In the genomic region with DNA sequence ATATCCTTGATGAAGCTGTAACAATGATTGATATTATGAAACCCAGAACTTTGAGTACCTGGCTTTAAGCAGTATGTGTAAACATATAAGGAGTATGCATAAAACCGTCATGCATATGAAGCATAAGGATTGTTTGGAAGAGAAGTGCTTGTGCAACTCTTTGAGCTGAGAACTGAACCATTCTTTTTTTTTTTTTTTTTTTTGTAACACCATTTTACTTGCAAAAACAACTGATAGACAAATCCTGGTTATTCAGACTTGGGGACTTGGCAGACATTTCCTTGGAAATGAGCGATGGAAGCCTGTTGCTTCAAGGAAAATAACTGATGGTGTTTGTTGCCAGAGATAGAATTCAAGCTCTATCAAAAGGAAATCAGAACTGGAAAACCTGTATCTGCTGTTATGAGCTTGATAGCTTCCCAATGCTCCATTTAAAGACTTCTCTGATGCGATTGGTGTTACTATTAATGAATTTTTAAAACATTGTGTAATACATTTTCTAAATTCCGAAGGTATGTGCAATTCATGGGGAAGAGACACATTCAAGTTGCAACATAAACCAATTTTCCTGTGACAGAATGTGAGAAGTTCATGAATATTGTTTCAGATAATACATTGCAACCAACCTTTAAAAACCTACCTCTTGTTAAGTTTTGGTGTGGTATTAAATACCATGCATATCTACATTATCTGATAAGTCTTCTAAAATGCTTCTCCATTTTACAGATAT, we compare ENCODE assay signal across 15 cellular contexts. TPM values are rescaled to one million over a fixed set of nuclear protein-coding genes. Genes with fewer than 3 reads are reported as not detected.
DNase-seq lines count a peak whose midpoint lies in the region; ATAC-seq and TF ChIP-seq lines count a peak whose summit lies in the region.
"Had no signal": no experiment of that assay in that cellular context is flagged by ENCODE, and none has a peak within 500 bp of the region (broad histone marks: within the 10 kb centered on the region; RNA-seq: fewer than 3 reads in every experiment).

No MANE protein-coding gene starts in this region.

- H3K36me3 ChIP-seq in mesenchymal stem cell (ENCODE audit: control insufficient read depth in 1 of 2, insufficient read depth in 2 of 2, low read depth in 1 of 2, low read length in 2 of 2) (no peaks in the 10 kb centered on the region), OCI-LY7 (ENCODE audit: insufficient read depth, low read length) (no peaks in the 10 kb centered on the region)

- no peaks in the 10 kb centered on the region for H3K79me1 ChIP-seq in mesenchymal stem cell (replicated peaks; ENCODE audit: low read length, poor library complexity, severe bottlenecking)

- no peaks in the 10 kb centered on the region for H3K79me2 ChIP-seq in OCI-LY7 (ENCODE audit: insufficient read depth, low read depth, low read length)
- H3K79me2 ChIP-seq: parathyroid adenoma had no signal

- no peak for ATAC-seq in HG03432 (IDR thresholded peaks at IDR 0.05; ENCODE audit: unreplicated experiment)

- H2BK120ac ChIP-seq in mesenchymal stem cell (ENCODE audit: low read depth, low read length) = no peak overlapping the region

- H3K9ac ChIP-seq in mesenchymal stem cell (ENCODE audit: low read length) = no peak overlapping the region
- H3K9ac ChIP-seq: parathyroid adenoma, SK-N-SH had no signal

- H4K20me1 ChIP-seq in OCI-LY7 (ENCODE audit: insufficient read depth, low read length) = no peaks in the 10 kb centered on the region

- no peak overlapping the region for H2BK5ac ChIP-seq in mesenchymal stem cell (ENCODE audit: low read depth, low read length, poor library complexity, severe bottlenecking)

- no peak for TF ChIP-seq CTCF in cardiac fibroblast (IDR thresholded peaks at IDR 0.05; ENCODE audit: low read depth, low read length)
- TF ChIP-seq CTCF in OCI-LY7 (conservative IDR thresholded peaks at IDR 0.05; ENCODE audit: low read length) = no peak

- no peaks in the 10 kb centered on the region for H3K27me3 ChIP-seq in mesenchymal stem cell (ENCODE audit: control insufficient read depth in 1 of 2, insufficient read depth in 1 of 2, low read length in 2 of 2)

- no peak overlapping the region for H3K4ac ChIP-seq in mesenchymal stem cell (ENCODE audit: low read depth in 1 of 2, low read length in 2 of 2)

- H3K18ac ChIP-seq in mesenchymal stem cell (ENCODE audit: low read depth in 1 of 2, low read length in 2 of 2) = no peak overlapping the region

- H3K4me2 ChIP-seq in mesenchymal stem cell (ENCODE audit: low read length, poor library complexity, severe bottlenecking) (no peak overlapping the region), OCI-LY7 (ENCODE audit: low read length) (no peak overlapping the region)
- H3K4me2 ChIP-seq: SK-N-SH had no signal

- no peak overlapping the region for H3K4me3 ChIP-seq in cardiac fibroblast (replicated peaks in 1 of 2; ENCODE audit: low read depth in 2 of 2, low read length in 2 of 2)
- H3K4me3 ChIP-seq in mesenchymal stem cell (ENCODE audit: insufficient read depth in 1 of 2, low read depth in 1 of 2, low read length in 2 of 2) = no peak overlapping the region
- no peak overlapping the region for H3K4me3 ChIP-seq in OCI-LY7 (ENCODE audit: low read depth, low read length, poor library complexity, severe bottlenecking)

- H3K9me3 ChIP-seq in mesenchymal stem cell (ENCODE audit: control insufficient read depth, low read length) = no peaks in the 10 kb centered on the region
- H3K9me3 ChIP-seq in OCI-LY7 (ENCODE audit: low read length) = no peaks in the 10 kb centered on the region
- H3K9me3 ChIP-seq: SK-N-SH had no signal

- intact Hi-C loops in OCI-LY7 (cut with micrococcal nuclease; ENCODE audit: unreplicated experiment) = no loop called here

- no peak overlapping the region for H3K14ac ChIP-seq in mesenchymal stem cell (ENCODE audit: low read length in 2 of 2)

- peak overlapping the region; percentile 13 for H2AK5ac ChIP-seq in mesenchymal stem cell (ENCODE audit: low read length, severe bottlenecking)

- H3K27ac ChIP-seq in mesenchymal stem cell (ENCODE audit: low read length, poor library complexity, severe bottlenecking) = peak overlapping the region; percentile 71
- no peak overlapping the region for H3K27ac ChIP-seq in OCI-LY7 (ENCODE audit: low read depth, low read length, poor library complexity, severe bottlenecking)
- H3K27ac ChIP-seq: parathyroid adenoma had no signal

- CTCF ChIA-PET in HEK293T (lab: Yijun Ruan, JAX) (no interaction called here), OCI-LY7 (lab: Charles Lee; ENCODE audit: unreplicated experiment) (no interaction called here)

- H3K4me1 ChIP-seq in mesenchymal stem cell (ENCODE audit: control insufficient read depth, insufficient read depth, low read depth, low read length) = peaks cover 6% of the 10 kb centered on the region
- no peaks in the 10 kb centered on the region for H3K4me1 ChIP-seq in OCI-LY7 (ENCODE audit: insufficient read depth, low read length, poor library complexity, severe bottlenecking)
- H3K4me1 ChIP-seq: parathyroid adenoma had no signal

- H4K8ac ChIP-seq in mesenchymal stem cell (ENCODE audit: low read length) = no peak overlapping the region

- no TSS peak for BruUV-seq in OCI-LY7 (replicated peaks; lab: Mats Ljungman, UMichigan)

- POLR2A ChIA-PET in HEK293T (lab: Yijun Ruan, JAX) = no interaction called here
- POLR2A ChIA-PET in OCI-LY7 (lab: Charles Lee) = interaction anchor here (0.7 kb wide), 1 partner anchor 409 kb away, joined by 3 read pairs; no protein-coding TSS in a partner anchor

- no peak overlapping the region for H3K23ac ChIP-seq in mesenchymal stem cell (ENCODE audit: low read length in 2 of 2)

- DNase-seq in AG20443 (ENCODE audit: low spot score) (peak; percentile 52), LHCN-M2 (ENCODE audit: low read depth) (peak; percentile 75), cardiac fibroblast (ENCODE audit: low read depth in 2 of 2) (peak; percentile 25 to 79), mesenchymal stem cell (peak; percentile 56), cerebellar nuclear complex (lab: John Stamatoyannopoulos, UW) (no peak), HEK293T (ENCODE audit: extremely low spot score) (no peak), OCI-LY7 (ENCODE audit: low spot score) (no peak)
- DNase-seq: activated naive CD4-positive, alpha-beta T cell; NCI-H1105 treated with DMSO at 0.1 percent for 48 hours; SK-N-SH; stimulated activated CD4-positive, alpha-beta T cell treated with anti-CD3 and anti-CD28 coated beads, Interleukin-12 subunit alpha, Interleukin-12 subunit beta, amount 100 ng/mL, for 4 hours had no signal

- H4K91ac ChIP-seq in mesenchymal stem cell (ENCODE audit: low read length) = no peak overlapping the region

- H3K9me2 ChIP-seq in OCI-LY7 (ENCODE audit: insufficient read depth, low read length) = no peaks in the 10 kb centered on the region
- H3K9me2 ChIP-seq: SK-N-SH had no signal

- no peak overlapping the region for H2BK15ac ChIP-seq in mesenchymal stem cell (ENCODE audit: low read depth, poor library complexity, severe bottlenecking)

- H2AFZ ChIP-seq in mesenchymal stem cell (ENCODE audit: low read depth, low read length) (no peak overlapping the region), OCI-LY7 (ENCODE audit: low read length) (no peak overlapping the region)
- H2AFZ ChIP-seq: parathyroid adenoma had no signal

- WGBS in mesenchymal stem cell = 74% methylated on average over 1 of the region's 4 CpGs

- H2BK12ac ChIP-seq in mesenchymal stem cell (ENCODE audit: low read length in 2 of 2) = no peak overlapping the region

TF ChIP-seq in HEK293T, 16 proteins besides CTCF, POLR2A, EP300 and RAD21:
- no peak for TF ChIP-seq ARNT (IDR thresholded peaks at IDR 0.05)
- no peak for TF ChIP-seq ZNF384 (IDR thresholded peaks at IDR 0.05)
- TF ChIP-seq TARDBP (IDR thresholded peaks at IDR 0.05) = no peak
- no peak for TF ChIP-seq FOXK2 (IDR thresholded peaks at IDR 0.05)
- no peak for TF ChIP-seq NFRKB (IDR thresholded peaks at IDR 0.05)
- TF ChIP-seq FOXM1 (IDR thresholded peaks at IDR 0.05; ENCODE audit: borderline replicate concordance) = no peak
- no peak for TF ChIP-seq LEF1 (IDR thresholded peaks at IDR 0.05; ENCODE audit: borderline replicate concordance)
- TF ChIP-seq SUZ12 (IDR thresholded peaks at IDR 0.05) = no peak
- TF ChIP-seq, protein P1, sequence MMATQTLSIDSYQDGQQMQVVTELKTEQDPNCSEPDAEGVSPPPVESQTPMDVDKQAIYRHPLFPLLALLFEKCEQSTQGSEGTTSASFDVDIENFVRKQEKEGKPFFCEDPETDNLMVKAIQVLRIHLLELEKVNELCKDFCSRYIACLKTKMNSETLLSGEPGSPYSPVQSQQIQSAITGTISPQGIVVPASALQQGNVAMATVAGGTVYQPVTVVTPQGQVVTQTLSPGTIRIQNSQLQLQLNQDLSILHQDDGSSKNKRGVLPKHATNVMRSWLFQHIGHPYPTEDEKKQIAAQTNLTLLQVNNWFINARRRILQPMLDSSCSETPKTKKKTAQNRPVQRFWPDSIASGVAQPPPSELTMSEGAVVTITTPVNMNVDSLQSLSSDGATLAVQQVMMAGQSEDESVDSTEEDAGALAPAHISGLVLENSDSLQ (IDR thresholded peaks at IDR 0.05) = no peak
- no peak for TF ChIP-seq BHLHE40 (IDR thresholded peaks at IDR 0.05; ENCODE audit: borderline replicate concordance)
- no peak for TF ChIP-seq ELF4 (IDR thresholded peaks at IDR 0.05)
- TF ChIP-seq HDGF (IDR thresholded peaks at IDR 0.05; ENCODE audit: borderline replicate concordance) = no peak
- TF ChIP-seq FOXA1 (IDR thresholded peaks at IDR 0.05) = no peak
- TF ChIP-seq CTBP1 (IDR thresholded peaks at IDR 0.05; ENCODE audit: borderline replicate concordance) = no peak
- no peak for TF ChIP-seq L3MBTL2 (conservative IDR thresholded peaks at IDR 0.05)

RNA-seq across cellular contexts. Expression of a gene that starts 47.0 kb away (rescaled TPM):
- total RNA-seq in LHCN-M2 (2014; rRNA removed) (269 and 277 TPM in 2 replicates), OCI-LY7 (2022) (0.06 and 0.08 TPM in 2 replicates)
- 114 TPM for polyA plus RNA-seq in LHCN-M2 (2012)
- 137 TPM for polyA plus RNA-seq in mesenchymal stem cell (2013, experiment 1 of 2)
- 119 TPM for polyA plus RNA-seq in mesenchymal stem cell (2013, experiment 2 of 2)
- total RNA-seq in OCI-LY7 (2014; rRNA removed; shearing (Covaris generic)) = under 0.01 TPM in 2 replicates
- total RNA-seq: activated CD8-positive, alpha-beta memory T cell treated with anti-CD3 and anti-CD28 coated beads for 36 hours had no signal
- polyA plus RNA-seq: CD14-positive monocyte had no signal

Comparison
In these comparisons a context has a peak if more than half of its experiments do, and no peak if none do; other contexts are left out.
1. DNase-seq: peak in AG20443 (single experiment), LHCN-M2 (single experiment), cardiac fibroblast (2 of 2) and mesenchymal stem cell (single experiment); none in cerebellar nuclear complex (0 of 2), HEK293T (single experiment) and OCI-LY7 (single experiment).
2. RNA of a gene that starts 47.0 kb away (total RNA-seq): 269 to 277 TPM in LHCN-M2; under 0.01 to 0.08 TPM in OCI-LY7; every median in the first group is over 100 times any median in the second.